Comparison of ENCODE assay signal across 15 cellular contexts in the genomic region with DNA sequence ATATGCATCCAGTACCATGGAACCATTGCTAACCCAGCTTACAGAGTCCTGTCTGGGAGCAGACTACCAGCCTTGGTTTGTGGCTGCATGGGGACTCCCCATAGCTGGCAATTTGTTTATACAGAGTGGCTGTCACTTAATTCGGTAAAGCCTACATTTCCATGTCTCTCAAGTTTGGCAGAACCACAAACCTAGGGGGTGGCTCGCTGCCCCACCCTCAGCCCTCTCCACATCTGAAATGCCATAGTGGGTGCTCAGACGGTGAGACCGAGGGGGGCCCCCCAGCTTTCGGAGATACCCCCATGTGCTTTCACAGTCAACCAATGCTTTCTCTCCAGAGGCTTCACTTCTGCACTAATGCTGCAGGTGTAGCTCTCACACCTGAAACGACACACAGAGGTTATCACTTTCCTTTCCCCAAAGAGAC.
DNase-seq lines count a peak whose midpoint lies in the region; ATAC-seq and TF ChIP-seq lines count a peak whose summit lies in the region.
"Had no signal": no experiment of that assay in that cellular context is flagged by ENCODE, and none has a peak within 500 bp of the region (broad histone marks: within the 10 kb centered on the region; RNA-seq: fewer than 3 reads in every experiment).

No MANE protein-coding gene starts in this region.

- H3K4me1 Mint-ChIP-seq in T-helper 17 cell (peaks cover 5% of the 10 kb centered on the region), memory B cell (peaks cover 7% of the 10 kb centered on the region)

- H3K36me3 Mint-ChIP-seq in T-helper 17 cell (ENCODE audit: low read depth) = no peaks in the 10 kb centered on the region
- H3K36me3 Mint-ChIP-seq in memory B cell = no peaks in the 10 kb centered on the region

- intact Hi-C loops in OCI-LY7 (cut with micrococcal nuclease; ENCODE audit: unreplicated experiment) = no loop called here

- H3K4me3 Mint-ChIP-seq in T-helper 17 cell (no peak overlapping the region), memory B cell (peak overlapping the region; percentile 41)

- POLR2A ChIA-PET in OCI-LY7 (lab: Charles Lee) = interaction anchor here (0.6 to 0.9 kb wide), 4 partner anchors 38 to 269 kb away, joined by 3 read pairs; no protein-coding TSS in a partner anchor

- H3K9me3 ChIP-seq in T-helper 17 cell (ENCODE audit: control insufficient read depth, low read length, poor library complexity, severe bottlenecking) (no peaks in the 10 kb centered on the region), OCI-LY7 (ENCODE audit: low read length) (no peaks in the 10 kb centered on the region)
- H3K9me3 ChIP-seq: BE2C, psoas muscle had no signal

- H3K36me3 ChIP-seq in OCI-LY7 (ENCODE audit: insufficient read depth, low read length) = no peaks in the 10 kb centered on the region
- H3K36me3 ChIP-seq: BE2C had no signal

- H3K27ac Mint-ChIP-seq in T-helper 17 cell (peak overlapping the region; percentile 47), memory B cell (no peak overlapping the region)

- CTCF ChIA-PET in OCI-LY7 (lab: Charles Lee; ENCODE audit: unreplicated experiment) = no interaction called here

- no peaks in the 10 kb centered on the region for H3K9me3 Mint-ChIP-seq in memory B cell

- H4K20me1 ChIP-seq in OCI-LY7 (ENCODE audit: insufficient read depth, low read length) = no peaks in the 10 kb centered on the region

- ATAC-seq in T-helper 17 cell (peak; percentile 90), memory B cell (ENCODE audit: low read depth) (peak; percentile 88), GM19351 (IDR thresholded peaks at IDR 0.05; ENCODE audit: unreplicated experiment) (no peak)
- ATAC-seq: psoas muscle had no signal

- no peaks in the 10 kb centered on the region for H3K9me2 ChIP-seq in OCI-LY7 (ENCODE audit: insufficient read depth, low read length)

- H3K79me2 ChIP-seq in OCI-LY7 (ENCODE audit: insufficient read depth, low read depth, low read length) = no peaks in the 10 kb centered on the region

- TF ChIP-seq CTCF in GM10266 (IDR thresholded peaks at IDR 0.05; ENCODE audit: control insufficient read depth, insufficient read depth, low read depth, missing control alignments) (peak; percentile 47), GM20000 (IDR thresholded peaks at IDR 0.05; ENCODE audit: extremely low read depth, missing control alignments) (peak; percentile 18), OCI-LY7 (conservative IDR thresholded peaks at IDR 0.05; ENCODE audit: low read length) (no peak), foreskin fibroblast (IDR thresholded peaks at IDR 0.05; ENCODE audit: low read depth, low read length) (no peak)

- no peak for DNase-seq in GM10266 (ENCODE audit: extremely low spot score)
- peak; percentile 35 for DNase-seq in GM20000 (ENCODE audit: low spot score)
- DNase-seq in T-helper 17 cell = no peak
- no peak for DNase-seq in memory B cell (ENCODE audit: low spot score in 2 of 2)
- DNase-seq in NCI-H82 treated with DMSO at 0.1 percent for 48 hours (lab: John Stamatoyannopoulos, UW; ENCODE audit: unreplicated experiment) = no peak
- no peak for DNase-seq in OCI-LY7 (ENCODE audit: low spot score)
- DNase-seq in foreskin fibroblast = no peak
- DNase-seq: BE2C; GM23248; NCI-H524; psoas muscle; Right ventricle myocardium superior; stimulated activated CD4-positive, alpha-beta T cell treated with anti-CD3 and anti-CD28 coated beads, Interleukin-1b, Interleukin-23, amount 100 ng/mL, for 48 hours; T1000 had no signal

- H3K4me3 ChIP-seq in OCI-LY7 (ENCODE audit: low read depth, low read length, poor library complexity, severe bottlenecking) (no peak overlapping the region), foreskin fibroblast (ENCODE audit: low read depth in 1 of 2, low read length in 2 of 2) (no peak overlapping the region)
- H3K4me3 ChIP-seq: GM23248, psoas muscle had no signal

- H3K27me3 Mint-ChIP-seq in T-helper 17 cell = no peaks in the 10 kb centered on the region
- peaks cover 2% of the 10 kb centered on the region for H3K27me3 Mint-ChIP-seq in memory B cell

- no TSS peak for BruUV-seq in OCI-LY7 (replicated peaks; lab: Mats Ljungman, UMichigan)

- H3K4me2 ChIP-seq in OCI-LY7 (ENCODE audit: low read length) = no peak overlapping the region

- no peaks in the 10 kb centered on the region for H3K4me1 ChIP-seq in OCI-LY7 (ENCODE audit: insufficient read depth, low read length, poor library complexity, severe bottlenecking)
- H3K4me1 ChIP-seq: BE2C had no signal

- no peak overlapping the region for H3K27ac ChIP-seq in OCI-LY7 (ENCODE audit: low read depth, low read length, poor library complexity, severe bottlenecking)
- H3K27ac ChIP-seq: GM23248, psoas muscle had no signal

- no peak overlapping the region for H2AFZ ChIP-seq in OCI-LY7 (ENCODE audit: low read length)
- H2AFZ ChIP-seq: GM23248 had no signal

Comparison
In these comparisons a context has a peak if more than half of its experiments do, and no peak if none do; other contexts are left out.
1. CTCF ChIP-seq: peak in GM10266 (single experiment) and GM20000 (single experiment); none in OCI-LY7 (single experiment) and foreskin fibroblast (single experiment).